In the genomic region with DNA sequence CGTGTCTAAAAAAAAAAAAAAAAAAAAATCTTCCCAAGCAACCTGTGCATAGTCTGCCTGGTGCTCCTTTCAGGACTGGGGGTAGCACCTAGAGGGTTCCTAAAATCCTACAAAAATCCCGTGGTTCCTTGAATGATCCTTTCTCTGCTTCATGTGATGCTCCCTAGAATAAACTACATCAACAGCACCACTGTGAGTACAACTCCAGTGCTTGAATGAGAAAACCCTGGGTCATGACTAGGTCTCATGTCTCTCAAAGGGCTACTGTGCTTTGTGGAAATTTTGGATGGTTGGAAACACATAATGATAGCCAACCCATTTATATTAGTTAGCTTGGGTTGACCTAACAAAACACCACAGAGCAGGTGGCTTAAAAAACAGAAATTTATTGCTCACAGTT, we compare ENCODE assay signal across 1 cellular context.
TF ChIP-seq lines count a peak whose summit lies in the region.

No MANE protein-coding gene starts in this region.

TF ChIP-seq in K562, 482 proteins besides CTCF, POLR2A, EP300 and RAD21 (continued from another document):
- TF ChIP-seq, protein P1, sequence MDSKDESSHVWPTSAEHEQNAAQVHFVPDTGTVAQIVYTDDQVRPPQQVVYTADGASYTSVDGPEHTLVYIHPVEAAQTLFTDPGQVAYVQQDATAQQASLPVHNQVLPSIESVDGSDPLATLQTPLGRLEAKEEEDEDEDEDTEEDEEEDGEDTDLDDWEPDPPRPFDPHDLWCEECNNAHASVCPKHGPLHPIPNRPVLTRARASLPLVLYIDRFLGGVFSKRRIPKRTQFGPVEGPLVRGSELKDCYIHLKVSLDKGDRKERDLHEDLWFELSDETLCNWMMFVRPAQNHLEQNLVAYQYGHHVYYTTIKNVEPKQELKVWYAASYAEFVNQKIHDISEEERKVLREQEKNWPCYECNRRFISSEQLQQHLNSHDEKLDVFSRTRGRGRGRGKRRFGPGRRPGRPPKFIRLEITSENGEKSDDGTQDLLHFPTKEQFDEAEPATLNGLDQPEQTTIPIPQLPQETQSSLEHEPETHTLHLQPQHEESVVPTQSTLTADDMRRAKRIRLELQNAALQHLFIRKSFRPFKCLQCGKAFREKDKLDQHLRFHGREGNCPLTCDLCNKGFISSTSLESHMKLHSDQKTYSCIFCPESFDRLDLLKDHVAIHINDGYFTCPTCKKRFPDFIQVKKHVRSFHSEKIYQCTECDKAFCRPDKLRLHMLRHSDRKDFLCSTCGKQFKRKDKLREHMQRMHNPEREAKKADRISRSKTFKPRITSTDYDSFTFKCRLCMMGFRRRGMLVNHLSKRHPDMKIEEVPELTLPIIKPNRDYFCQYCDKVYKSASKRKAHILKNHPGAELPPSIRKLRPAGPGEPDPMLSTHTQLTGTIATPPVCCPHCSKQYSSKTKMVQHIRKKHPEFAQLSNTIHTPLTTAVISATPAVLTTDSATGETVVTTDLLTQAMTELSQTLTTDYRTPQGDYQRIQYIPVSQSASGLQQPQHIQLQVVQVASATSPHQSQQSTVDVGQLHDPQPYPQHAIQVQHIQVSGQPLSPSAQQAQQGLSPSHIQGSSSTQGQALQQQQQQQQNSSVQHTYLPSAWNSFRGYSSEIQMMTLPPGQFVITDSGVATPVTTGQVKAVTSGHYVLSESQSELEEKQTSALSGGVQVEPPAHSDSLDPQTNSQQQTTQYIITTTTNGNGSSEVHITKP (IDR thresholded peaks at IDR 0.05; ENCODE audit: partially characterized antibody), result no peak
- TF ChIP-seq ZNF12 (CRISPR knock-in tag; IDR thresholded peaks at IDR 0.05) (no peak), NONO (IDR thresholded peaks at IDR 0.05; ENCODE audit: low read depth in 2 of 2, low read length in 1 of 2) (no peak), RFX7 (CRISPR knock-in tag; IDR thresholded peaks at IDR 0.05) (no peak), ZHX1 (conservative IDR thresholded peaks at IDR 0.05; ENCODE audit: low read length) (no peak), ZBTB26 (CRISPR knock-in tag; IDR thresholded peaks at IDR 0.05) (no peak), TEAD2 (tag; IDR thresholded peaks at IDR 0.05) (no peak), PURB (CRISPR knock-in tag; IDR thresholded peaks at IDR 0.05; ENCODE audit: low read depth) (no peak), BRD9 (IDR thresholded peaks at IDR 0.05; ENCODE audit: low read depth, partially characterized antibody) (peak; percentile 7), ZNF277 (CRISPR knock-in tag; IDR thresholded peaks at IDR 0.05; ENCODE audit: borderline replicate concordance) (no peak), RUNX1 (IDR thresholded peaks at IDR 0.05; ENCODE audit: low read depth) (no peak), NR4A1 (CRISPR knock-in tag; IDR thresholded peaks at IDR 0.05) (no peak), NR4A1 (tag; IDR thresholded peaks at IDR 0.05) (no peak), MAFK (IDR thresholded peaks at IDR 0.05; ENCODE audit: low read length) (0 out of 2 replicates have a peak, but pooled peaks have one; percentile 13), ZNF133 (CRISPR knock-in tag; IDR thresholded peaks at IDR 0.05) (no peak), ETS1 (conservative IDR thresholded peaks at IDR 0.05; ENCODE audit: control insufficient read depth, low read depth, low read length) (no peak), SMAD1 (IDR thresholded peaks at IDR 0.05; ENCODE audit: low read depth, low read length, partially characterized antibody) (peak; percentile 18), ILK (tag; IDR thresholded peaks at IDR 0.05; ENCODE audit: borderline replicate concordance, low read depth) (no peak), FOXM1 (IDR thresholded peaks at IDR 0.05; ENCODE audit: low read depth) (no peak), FOXM1 (CRISPR knock-in tag; IDR thresholded peaks at IDR 0.05; ENCODE audit: low read depth) (no peak), ZNF316 (IDR thresholded peaks at IDR 0.05) (no peak), L3MBTL2 (IDR thresholded peaks at IDR 0.05) (no peak)
- TF ChIP-seq, protein P2, sequence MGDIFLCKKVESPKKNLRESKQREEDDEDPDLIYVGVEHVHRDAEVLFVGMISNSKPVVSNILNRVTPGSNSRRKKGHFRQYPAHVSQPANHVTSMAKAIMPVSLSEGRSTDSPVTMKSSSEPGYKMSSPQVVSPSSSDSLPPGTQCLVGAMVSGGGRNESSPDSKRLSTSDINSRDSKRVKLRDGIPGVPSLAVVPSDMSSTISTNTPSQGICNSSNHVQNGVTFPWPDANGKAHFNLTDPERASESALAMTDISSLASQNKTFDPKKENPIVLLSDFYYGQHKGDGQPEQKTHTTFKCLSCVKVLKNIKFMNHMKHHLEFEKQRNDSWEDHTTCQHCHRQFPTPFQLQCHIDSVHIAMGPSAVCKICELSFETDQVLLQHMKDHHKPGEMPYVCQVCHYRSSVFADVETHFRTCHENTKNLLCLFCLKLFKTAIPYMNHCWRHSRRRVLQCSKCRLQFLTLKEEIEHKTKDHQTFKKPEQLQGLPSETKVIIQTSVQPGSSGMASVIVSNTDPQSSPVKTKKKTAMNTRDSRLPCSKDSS (IDR thresholded peaks at IDR 0.05; ENCODE audit: low read depth, partially characterized antibody), result no peak
- TF ChIP-seq, protein P3, sequence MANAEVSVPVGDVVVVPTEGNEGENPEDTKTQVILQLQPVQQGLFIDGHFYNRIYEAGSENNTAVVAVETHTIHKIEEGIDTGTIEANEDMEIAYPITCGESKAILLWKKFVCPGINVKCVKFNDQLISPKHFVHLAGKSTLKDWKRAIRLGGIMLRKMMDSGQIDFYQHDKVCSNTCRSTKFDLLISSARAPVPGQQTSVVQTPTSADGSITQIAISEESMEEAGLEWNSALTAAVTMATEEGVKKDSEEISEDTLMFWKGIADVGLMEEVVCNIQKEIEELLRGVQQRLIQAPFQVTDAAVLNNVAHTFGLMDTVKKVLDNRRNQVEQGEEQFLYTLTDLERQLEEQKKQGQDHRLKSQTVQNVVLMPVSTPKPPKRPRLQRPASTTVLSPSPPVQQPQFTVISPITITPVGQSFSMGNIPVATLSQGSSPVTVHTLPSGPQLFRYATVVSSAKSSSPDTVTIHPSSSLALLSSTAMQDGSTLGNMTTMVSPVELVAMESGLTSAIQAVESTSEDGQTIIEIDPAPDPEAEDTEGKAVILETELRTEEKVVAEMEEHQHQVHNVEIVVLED (CRISPR knock-in tag; IDR thresholded peaks at IDR 0.05), result no peak
- TF ChIP-seq, protein P4, sequence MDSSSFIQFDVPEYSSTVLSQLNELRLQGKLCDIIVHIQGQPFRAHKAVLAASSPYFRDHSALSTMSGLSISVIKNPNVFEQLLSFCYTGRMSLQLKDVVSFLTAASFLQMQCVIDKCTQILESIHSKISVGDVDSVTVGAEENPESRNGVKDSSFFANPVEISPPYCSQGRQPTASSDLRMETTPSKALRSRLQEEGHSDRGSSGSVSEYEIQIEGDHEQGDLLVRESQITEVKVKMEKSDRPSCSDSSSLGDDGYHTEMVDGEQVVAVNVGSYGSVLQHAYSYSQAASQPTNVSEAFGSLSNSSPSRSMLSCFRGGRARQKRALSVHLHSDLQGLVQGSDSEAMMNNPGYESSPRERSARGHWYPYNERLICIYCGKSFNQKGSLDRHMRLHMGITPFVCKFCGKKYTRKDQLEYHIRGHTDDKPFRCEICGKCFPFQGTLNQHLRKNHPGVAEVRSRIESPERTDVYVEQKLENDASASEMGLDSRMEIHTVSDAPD (CRISPR knock-in tag; IDR thresholded peaks at IDR 0.05), result no peak
